8 cellular contexts compared by ENCODE assay signal in the genomic region with DNA sequence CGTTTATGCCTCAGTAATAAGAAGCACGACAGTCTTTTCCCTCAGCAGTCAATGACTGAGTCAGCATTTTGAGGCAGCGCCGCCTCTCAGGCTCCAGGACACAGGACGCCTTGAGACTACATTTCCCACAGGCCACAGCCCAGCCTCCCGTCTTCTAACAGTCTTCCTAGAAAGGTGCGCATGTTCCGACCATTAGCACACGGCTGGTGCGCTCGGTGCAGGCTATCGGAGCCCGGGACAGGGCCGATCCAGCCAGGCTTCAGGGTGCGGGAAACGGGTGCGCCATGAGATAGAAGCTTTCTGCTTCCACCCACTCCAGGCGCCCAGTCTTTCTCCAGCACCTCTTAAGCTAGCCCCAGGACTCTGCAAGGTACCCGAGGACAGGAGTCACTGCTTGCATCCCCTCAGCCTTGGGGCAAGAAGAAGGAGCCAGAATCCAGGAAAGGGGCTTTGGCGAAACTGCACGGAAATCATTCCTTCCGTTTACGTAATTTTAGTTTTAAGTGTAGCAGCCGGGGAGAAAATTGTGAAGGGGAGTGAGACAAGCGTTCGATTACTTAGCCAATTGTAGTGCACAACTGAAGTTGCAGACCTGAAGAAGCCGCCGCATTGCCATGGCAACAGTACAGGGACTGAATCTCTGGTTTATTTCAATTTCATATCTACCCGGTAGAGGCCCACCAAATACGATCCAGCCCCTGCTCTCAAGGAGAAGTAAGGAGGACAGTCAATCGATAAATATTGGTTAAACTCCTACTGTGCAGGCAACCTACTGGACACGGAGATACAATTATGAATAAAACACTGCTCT. TPM values are rescaled to one million over a fixed set of nuclear protein-coding genes. Genes with fewer than 3 reads are reported as not detected.
DNase-seq lines count a peak whose midpoint lies in the region; TF ChIP-seq lines count a peak whose summit lies in the region.

No MANE protein-coding gene starts in this region.

- peak; percentile 31 for DNase-seq in GM10248 (ENCODE audit: extremely low spot score)
- DNase-seq in LNCaP clone FGC (ENCODE audit: low read depth) = peak; percentile 18
- DNase-seq in activated T-cell treated with anti-CD3 and anti-CD28 coated beads for 4 hours = peak; percentile 12
- DNase-seq in epithelial cell of proximal tubule (ENCODE audit: low read depth) = peak; percentile 51
- DNase-seq in mesendoderm = peak; percentile 93
- DNase-seq in stimulated activated CD4-positive, alpha-beta T cell treated with anti-CD3 and anti-CD28 coated beads, TNF-alpha, amount 100 ng/mL, for 4 hours (ENCODE audit: low read depth in 3 of 3) = peak; percentile 2 to 9 (median 8)
- DNase-seq in NCI-H774 (lab: John Stamatoyannopoulos, UW) = no peak
- no peak for DNase-seq in NCI-H748 treated with DMSO at 0.1 percent for 48 hours (lab: John Stamatoyannopoulos, UW)

- no peak overlapping the region for H3K23ac ChIP-seq in mesendoderm (ENCODE audit: low read length)

- no peak overlapping the region for H2BK15ac ChIP-seq in mesendoderm (replicated peaks; ENCODE audit: low read depth)

- H3K4me3 ChIP-seq in LNCaP clone FGC (ENCODE audit: low read depth, low read length) (peak overlapping the region; percentile 26), epithelial cell of proximal tubule (ENCODE audit: low read depth, low read length) (peak overlapping the region; percentile 75), mesendoderm (ENCODE audit: low read length) (peak overlapping the region; percentile 2)

- H2AK5ac ChIP-seq in mesendoderm (ENCODE audit: low read length) = no peak overlapping the region

- no CpG with 5 or more reads among the region's 32 CpGs for WGBS in mesendoderm (ENCODE audit: extremely low coverage, insufficient coverage, low lambda C conversion rate)

- H3K36me3 ChIP-seq in mesendoderm (ENCODE audit: control insufficient read depth, insufficient read depth, low read length) = no peaks in the 10 kb centered on the region

- peak overlapping the region; percentile 17 for H3K4me2 ChIP-seq in mesendoderm (ENCODE audit: low read length)

- H3K9ac ChIP-seq in mesendoderm (ENCODE audit: low read length) = peak overlapping the region; percentile 25

- H3K4ac ChIP-seq in mesendoderm (ENCODE audit: low read depth, low read length) = no peak overlapping the region

- H3K27me3 ChIP-seq in mesendoderm (ENCODE audit: insufficient read depth, low read length, poor library complexity) = no peaks in the 10 kb centered on the region

- H3K4me1 ChIP-seq in mesendoderm (ENCODE audit: control insufficient read depth, low read depth, low read length) = no peaks in the 10 kb centered on the region

- no peak overlapping the region for H2BK120ac ChIP-seq in mesendoderm (ENCODE audit: low read depth, low read length)

- H3K18ac ChIP-seq in mesendoderm (ENCODE audit: low read length) = no peak overlapping the region

- no peaks in the 10 kb centered on the region for H3K79me1 ChIP-seq in mesendoderm (ENCODE audit: low read length)

- H4K5ac ChIP-seq in mesendoderm (ENCODE audit: low read length) = no peak overlapping the region

- CTCF ChIA-PET in GM10248 (lab: Yijun Ruan, JAX) = interaction anchor here (1.0 to 1.9 kb wide), 4 partner anchors 11 to 323 kb away, joined by 3 to 4 read pairs (median 4); no protein-coding TSS in a partner anchor

- H2BK5ac ChIP-seq in mesendoderm (ENCODE audit: low read length) = no peak overlapping the region

- no peaks in the 10 kb centered on the region for H3K79me2 ChIP-seq in mesendoderm (ENCODE audit: control insufficient read depth, insufficient read depth, low read length)

- peak overlapping the region; percentile 6 for H3K56ac ChIP-seq in mesendoderm (ENCODE audit: low read length)

- H4K8ac ChIP-seq in mesendoderm (ENCODE audit: low read depth, low read length) = no peak overlapping the region

- POLR2A ChIA-PET in GM10248 (lab: Yijun Ruan, JAX) = no interaction called here

- TF ChIP-seq CTCF in GM10248 (IDR thresholded peaks at IDR 0.05; ENCODE audit: control extremely low read depth, extremely low read depth, low read depth, missing control alignments) = no peak
- no peak for TF ChIP-seq CTCF in LNCaP clone FGC (IDR thresholded peaks at IDR 0.05; ENCODE audit: control insufficient read depth, extremely low read depth, insufficient read depth)
- peak; percentile 4 for TF ChIP-seq CTCF in epithelial cell of proximal tubule (conservative IDR thresholded peaks at IDR 0.05; ENCODE audit: low read depth, low read length)

- no peak overlapping the region for H3K27ac ChIP-seq in mesendoderm (ENCODE audit: low read depth, low read length)

RNA-seq across cellular contexts. Expression of a gene that starts 53.9 kb away (rescaled TPM):
- 3.5 and 5.8 TPM in 2 replicates for total RNA-seq in epithelial cell of proximal tubule
- 3.8 TPM for polyA plus RNA-seq in mesendoderm (2013, experiment 1 of 2)
- 3.7 TPM for polyA plus RNA-seq in mesendoderm (2013, experiment 2 of 2)

Comparison
In these comparisons a context has a peak if more than half of its experiments do, and no peak if none do; other contexts are left out.
1. DNase-seq: peak in GM10248 (single experiment), LNCaP clone FGC (single experiment), activated T-cell treated with anti-CD3 and anti-CD28 coated beads for 4 hours (single experiment), epithelial cell of proximal tubule (single experiment), mesendoderm (single experiment) and stimulated activated CD4-positive, alpha-beta T cell treated with anti-CD3 and anti-CD28 coated beads, TNF-alpha, amount 100 ng/mL, for 4 hours (3 of 3); none in NCI-H774 (single experiment) and NCI-H748 treated with DMSO at 0.1 percent for 48 hours (single experiment).
2. H3K4me3 ChIP-seq: peak in every context shown above with its lines; median percentile 75 in epithelial cell of proximal tubule; 26 in LNCaP clone FGC; 2 in mesendoderm.